In the genomic region with DNA sequence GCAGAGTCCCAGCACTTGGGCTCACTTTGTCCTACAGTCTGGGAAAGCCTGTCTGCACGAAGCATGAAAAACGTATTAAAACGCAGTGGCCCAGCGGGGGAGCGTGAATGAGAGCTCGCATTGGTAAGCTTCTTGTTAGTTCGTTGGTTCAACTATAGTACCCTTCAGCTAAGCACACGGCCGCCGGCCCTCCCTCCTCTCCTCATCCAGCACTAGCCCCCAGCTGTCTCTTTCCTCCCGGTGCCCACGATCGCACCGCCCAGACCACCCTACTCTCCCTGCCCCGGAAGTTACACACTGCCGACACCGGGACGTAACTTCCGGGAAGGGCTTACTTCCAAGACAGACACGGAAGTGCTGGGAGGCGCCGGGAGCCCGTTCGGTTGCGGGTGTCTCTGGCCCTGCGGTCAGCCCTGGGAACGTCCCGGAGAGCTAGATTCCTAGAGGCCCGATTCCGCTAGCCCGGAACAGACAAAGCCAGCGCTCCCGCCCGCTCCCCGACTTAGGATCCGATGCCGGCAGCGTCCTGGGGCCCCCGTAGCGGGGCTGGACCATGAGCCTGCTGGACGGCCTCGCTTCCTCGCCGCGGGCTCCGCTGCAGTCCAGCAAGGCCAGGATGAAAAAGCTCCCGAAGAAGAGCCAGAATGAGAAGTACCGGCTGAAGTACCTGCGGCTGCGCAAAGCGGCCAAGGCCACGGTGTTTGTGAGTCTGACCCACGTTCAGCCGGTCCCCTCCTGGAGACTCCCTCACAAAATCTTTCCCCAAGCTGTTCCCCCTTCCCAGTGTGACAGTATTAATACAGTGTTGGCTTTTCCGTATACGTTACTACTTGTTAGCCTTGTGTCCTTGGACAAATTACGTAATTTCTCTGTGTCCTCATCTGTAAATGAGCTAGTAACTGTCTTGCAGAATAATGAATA, we compare ENCODE assay signal across 1 cellular context.
TF ChIP-seq lines count a peak whose summit lies in the region.

A gene with protein sequence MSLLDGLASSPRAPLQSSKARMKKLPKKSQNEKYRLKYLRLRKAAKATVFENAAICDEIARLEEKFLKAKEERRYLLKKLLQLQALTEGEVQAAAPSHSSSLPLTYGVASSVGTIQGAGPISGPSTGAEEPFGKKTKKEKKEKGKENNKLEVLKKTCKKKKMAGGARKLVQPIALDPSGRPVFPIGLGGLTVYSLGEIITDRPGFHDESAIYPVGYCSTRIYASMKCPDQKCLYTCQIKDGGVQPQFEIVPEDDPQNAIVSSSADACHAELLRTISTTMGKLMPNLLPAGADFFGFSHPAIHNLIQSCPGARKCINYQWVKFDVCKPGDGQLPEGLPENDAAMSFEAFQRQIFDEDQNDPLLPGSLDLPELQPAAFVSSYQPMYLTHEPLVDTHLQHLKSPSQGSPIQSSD (plus strand): TSS at position 334 of the 921 bp plus-strand sequence. CDS start 220 bp downstream, at position 554.

TF ChIP-seq in HepG2, 621 proteins besides CTCF, POLR2A, EP300 and RAD21 (continued from another document and continues in another):
- TF ChIP-seq, protein P1, sequence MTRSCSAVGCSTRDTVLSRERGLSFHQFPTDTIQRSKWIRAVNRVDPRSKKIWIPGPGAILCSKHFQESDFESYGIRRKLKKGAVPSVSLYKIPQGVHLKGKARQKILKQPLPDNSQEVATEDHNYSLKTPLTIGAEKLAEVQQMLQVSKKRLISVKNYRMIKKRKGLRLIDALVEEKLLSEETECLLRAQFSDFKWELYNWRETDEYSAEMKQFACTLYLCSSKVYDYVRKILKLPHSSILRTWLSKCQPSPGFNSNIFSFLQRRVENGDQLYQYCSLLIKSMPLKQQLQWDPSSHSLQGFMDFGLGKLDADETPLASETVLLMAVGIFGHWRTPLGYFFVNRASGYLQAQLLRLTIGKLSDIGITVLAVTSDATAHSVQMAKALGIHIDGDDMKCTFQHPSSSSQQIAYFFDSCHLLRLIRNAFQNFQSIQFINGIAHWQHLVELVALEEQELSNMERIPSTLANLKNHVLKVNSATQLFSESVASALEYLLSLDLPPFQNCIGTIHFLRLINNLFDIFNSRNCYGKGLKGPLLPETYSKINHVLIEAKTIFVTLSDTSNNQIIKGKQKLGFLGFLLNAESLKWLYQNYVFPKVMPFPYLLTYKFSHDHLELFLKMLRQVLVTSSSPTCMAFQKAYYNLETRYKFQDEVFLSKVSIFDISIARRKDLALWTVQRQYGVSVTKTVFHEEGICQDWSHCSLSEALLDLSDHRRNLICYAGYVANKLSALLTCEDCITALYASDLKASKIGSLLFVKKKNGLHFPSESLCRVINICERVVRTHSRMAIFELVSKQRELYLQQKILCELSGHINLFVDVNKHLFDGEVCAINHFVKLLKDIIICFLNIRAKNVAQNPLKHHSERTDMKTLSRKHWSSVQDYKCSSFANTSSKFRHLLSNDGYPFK (CRISPR knock-in tag; IDR thresholded peaks at IDR 0.05; ENCODE audit: borderline replicate concordance): peak; percentile 88; the same call in 1 of the 2 replicates
- TF ChIP-seq FOSL1 (CRISPR knock-in tag; IDR thresholded peaks at IDR 0.05; ENCODE audit: borderline replicate concordance): no peak
- TF ChIP-seq HOXA3 (CRISPR knock-in tag; IDR thresholded peaks at IDR 0.05): peak; percentile 90
- TF ChIP-seq ZNF781 (CRISPR knock-in tag; IDR thresholded peaks at IDR 0.05; ENCODE audit: borderline replicate concordance, not compliant biosample characterization): no peak
- TF ChIP-seq GATA4 (IDR thresholded peaks at IDR 0.05; ENCODE audit: borderline replicate concordance, low read depth): peak; percentile 73; the same call in 1 of the 2 replicates
- TF ChIP-seq, protein P2, sequence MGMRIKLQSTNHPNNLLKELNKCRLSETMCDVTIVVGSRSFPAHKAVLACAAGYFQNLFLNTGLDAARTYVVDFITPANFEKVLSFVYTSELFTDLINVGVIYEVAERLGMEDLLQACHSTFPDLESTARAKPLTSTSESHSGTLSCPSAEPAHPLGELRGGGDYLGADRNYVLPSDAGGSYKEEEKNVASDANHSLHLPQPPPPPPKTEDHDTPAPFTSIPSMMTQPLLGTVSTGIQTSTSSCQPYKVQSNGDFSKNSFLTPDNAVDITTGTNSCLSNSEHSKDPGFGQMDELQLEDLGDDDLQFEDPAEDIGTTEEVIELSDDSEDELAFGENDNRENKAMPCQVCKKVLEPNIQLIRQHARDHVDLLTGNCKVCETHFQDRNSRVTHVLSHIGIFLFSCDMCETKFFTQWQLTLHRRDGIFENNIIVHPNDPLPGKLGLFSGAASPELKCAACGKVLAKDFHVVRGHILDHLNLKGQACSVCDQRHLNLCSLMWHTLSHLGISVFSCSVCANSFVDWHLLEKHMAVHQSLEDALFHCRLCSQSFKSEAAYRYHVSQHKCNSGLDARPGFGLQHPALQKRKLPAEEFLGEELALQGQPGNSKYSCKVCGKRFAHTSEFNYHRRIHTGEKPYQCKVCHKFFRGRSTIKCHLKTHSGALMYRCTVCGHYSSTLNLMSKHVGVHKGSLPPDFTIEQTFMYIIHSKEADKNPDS (CRISPR knock-in tag; IDR thresholded peaks at IDR 0.05): no peak
- peak; percentile 55; the same call in 1 of the 2 replicates for TF ChIP-seq ZNF225 (CRISPR knock-in tag; IDR thresholded peaks at IDR 0.05)
- 0 out of 2 replicates have a peak, but pooled peaks have one; percentile 47 for TF ChIP-seq ZSCAN9 (CRISPR knock-in tag; IDR thresholded peaks at IDR 0.05; ENCODE audit: borderline replicate concordance)
- TF ChIP-seq TIGD3 (CRISPR knock-in tag; IDR thresholded peaks at IDR 0.05; ENCODE audit: borderline replicate concordance): 0 out of 2 replicates have a peak, but pooled peaks have one; percentile 40
- no peak for TF ChIP-seq ZNF850 (CRISPR knock-in tag; conservative IDR thresholded peaks at IDR 0.05)
- TF ChIP-seq AKAP8 (CRISPR knock-in tag; IDR thresholded peaks at IDR 0.05): peak; percentile 69; the same call in 1 of the 2 replicates
- TF ChIP-seq, protein P3, sequence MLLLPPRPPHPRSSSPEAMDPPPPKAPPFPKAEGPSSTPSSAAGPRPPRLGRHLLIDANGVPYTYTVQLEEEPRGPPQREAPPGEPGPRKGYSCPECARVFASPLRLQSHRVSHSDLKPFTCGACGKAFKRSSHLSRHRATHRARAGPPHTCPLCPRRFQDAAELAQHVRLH (CRISPR knock-in tag; IDR thresholded peaks at IDR 0.05; ENCODE audit: borderline replicate concordance, low read depth): peak; percentile 87; the same call in 1 of the 2 replicates
- TF ChIP-seq RFX1 (IDR thresholded peaks at IDR 0.05): no peak
- peak; percentile 89 for TF ChIP-seq ZBTB7B (CRISPR knock-in tag; IDR thresholded peaks at IDR 0.05)
- TF ChIP-seq CENPX (CRISPR knock-in tag; IDR thresholded peaks at IDR 0.05): no peak
- peak; percentile 90 for TF ChIP-seq ZNF768 (CRISPR knock-in tag; IDR thresholded peaks at IDR 0.05)
- peak; percentile 70 for TF ChIP-seq PATZ1 (CRISPR knock-in tag; IDR thresholded peaks at IDR 0.05)
- no peak for TF ChIP-seq AGO1 (IDR thresholded peaks at IDR 0.05; ENCODE audit: low read depth, low read length, poor library complexity, severe bottlenecking)
- TF ChIP-seq, protein P4, sequence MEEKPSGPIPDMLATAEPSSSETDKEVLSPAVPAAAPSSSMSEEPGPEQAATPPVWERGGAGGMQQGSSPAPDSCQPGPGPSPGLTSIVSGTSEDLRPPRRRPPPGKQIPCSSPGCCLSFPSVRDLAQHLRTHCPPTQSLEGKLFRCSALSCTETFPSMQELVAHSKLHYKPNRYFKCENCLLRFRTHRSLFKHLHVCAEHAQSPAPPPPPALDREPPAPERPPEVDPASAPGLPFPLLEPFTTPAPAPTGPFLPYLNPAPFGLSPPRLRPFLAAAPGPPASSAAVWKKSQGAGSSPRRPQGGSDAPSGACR (CRISPR knock-in tag; IDR thresholded peaks at IDR 0.05): peak; percentile 66; the same call in 1 of the 2 replicates
- TF ChIP-seq ZNF552 (CRISPR knock-in tag; IDR thresholded peaks at IDR 0.05; ENCODE audit: borderline replicate concordance): no peak
- no peak for TF ChIP-seq PRMT3 (CRISPR knock-in tag; IDR thresholded peaks at IDR 0.05; ENCODE audit: borderline replicate concordance, low read depth)
- TF ChIP-seq MYPOP (CRISPR knock-in tag; IDR thresholded peaks at IDR 0.05): peak; percentile 72
- peak; percentile 50; the same call in 1 of the 2 replicates for TF ChIP-seq RNF2 (conservative IDR thresholded peaks at IDR 0.05; ENCODE audit: low read depth)
- peak; percentile 99 for TF ChIP-seq ELF1 (CRISPR knock-in tag; IDR thresholded peaks at IDR 0.05)
- no peak for TF ChIP-seq CREBL2 (CRISPR knock-in tag; IDR thresholded peaks at IDR 0.05; ENCODE audit: borderline replicate concordance)
- TF ChIP-seq PTBP1 (IDR thresholded peaks at IDR 0.05; ENCODE audit: low read depth, low read length, poor library complexity, severe bottlenecking): peak; percentile 43
- TF ChIP-seq, protein P5, sequence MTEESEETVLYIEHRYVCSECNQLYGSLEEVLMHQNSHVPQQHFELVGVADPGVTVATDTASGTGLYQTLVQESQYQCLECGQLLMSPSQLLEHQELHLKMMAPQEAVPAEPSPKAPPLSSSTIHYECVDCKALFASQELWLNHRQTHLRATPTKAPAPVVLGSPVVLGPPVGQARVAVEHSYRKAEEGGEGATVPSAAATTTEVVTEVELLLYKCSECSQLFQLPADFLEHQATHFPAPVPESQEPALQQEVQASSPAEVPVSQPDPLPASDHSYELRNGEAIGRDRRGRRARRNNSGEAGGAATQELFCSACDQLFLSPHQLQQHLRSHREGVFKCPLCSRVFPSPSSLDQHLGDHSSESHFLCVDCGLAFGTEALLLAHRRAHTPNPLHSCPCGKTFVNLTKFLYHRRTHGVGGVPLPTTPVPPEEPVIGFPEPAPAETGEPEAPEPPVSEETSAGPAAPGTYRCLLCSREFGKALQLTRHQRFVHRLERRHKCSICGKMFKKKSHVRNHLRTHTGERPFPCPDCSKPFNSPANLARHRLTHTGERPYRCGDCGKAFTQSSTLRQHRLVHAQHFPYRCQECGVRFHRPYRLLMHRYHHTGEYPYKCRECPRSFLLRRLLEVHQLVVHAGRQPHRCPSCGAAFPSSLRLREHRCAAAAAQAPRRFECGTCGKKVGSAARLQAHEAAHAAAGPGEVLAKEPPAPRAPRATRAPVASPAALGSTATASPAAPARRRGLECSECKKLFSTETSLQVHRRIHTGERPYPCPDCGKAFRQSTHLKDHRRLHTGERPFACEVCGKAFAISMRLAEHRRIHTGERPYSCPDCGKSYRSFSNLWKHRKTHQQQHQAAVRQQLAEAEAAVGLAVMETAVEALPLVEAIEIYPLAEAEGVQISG (CRISPR knock-in tag; IDR thresholded peaks at IDR 0.05): peak; percentile 93
- TF ChIP-seq JDP2 (CRISPR knock-in tag; IDR thresholded peaks at IDR 0.05; ENCODE audit: borderline replicate concordance): no peak
- peak; percentile 97 for TF ChIP-seq ARID4A (CRISPR knock-in tag; IDR thresholded peaks at IDR 0.05; ENCODE audit: borderline replicate concordance)
- no peak; the same call in 1 of the 2 replicates for TF ChIP-seq ARID2 (CRISPR knock-in tag; IDR thresholded peaks at IDR 0.05; ENCODE audit: borderline replicate concordance)
